Comparison of ENCODE assay signal across 1 cellular context in the genomic region with DNA sequence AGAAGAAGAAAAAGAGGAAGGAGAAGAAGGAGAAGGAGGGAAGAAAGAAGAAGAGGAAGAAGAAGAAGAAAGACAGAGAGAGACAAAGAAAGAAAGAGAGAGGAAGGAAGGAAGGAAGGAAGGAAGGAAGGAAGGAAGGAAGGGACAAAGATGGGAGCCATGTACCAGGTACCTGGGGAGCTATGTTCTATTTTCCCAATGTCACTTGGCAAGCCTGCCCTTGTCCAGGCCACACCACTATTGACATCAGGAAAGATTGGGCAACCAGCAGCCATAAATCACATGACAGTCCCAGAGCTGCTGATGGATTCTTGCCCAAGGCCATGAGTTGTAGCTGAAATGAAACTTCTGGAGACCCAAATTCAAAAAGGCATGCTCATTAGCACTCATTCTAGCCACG.
TF ChIP-seq lines count a peak whose summit lies in the region.

No MANE protein-coding gene starts in this region.

TF ChIP-seq in liver, 16 proteins besides CTCF, POLR2A, EP300 and RAD21 (continued from another document):
- TF ChIP-seq, protein P1, sequence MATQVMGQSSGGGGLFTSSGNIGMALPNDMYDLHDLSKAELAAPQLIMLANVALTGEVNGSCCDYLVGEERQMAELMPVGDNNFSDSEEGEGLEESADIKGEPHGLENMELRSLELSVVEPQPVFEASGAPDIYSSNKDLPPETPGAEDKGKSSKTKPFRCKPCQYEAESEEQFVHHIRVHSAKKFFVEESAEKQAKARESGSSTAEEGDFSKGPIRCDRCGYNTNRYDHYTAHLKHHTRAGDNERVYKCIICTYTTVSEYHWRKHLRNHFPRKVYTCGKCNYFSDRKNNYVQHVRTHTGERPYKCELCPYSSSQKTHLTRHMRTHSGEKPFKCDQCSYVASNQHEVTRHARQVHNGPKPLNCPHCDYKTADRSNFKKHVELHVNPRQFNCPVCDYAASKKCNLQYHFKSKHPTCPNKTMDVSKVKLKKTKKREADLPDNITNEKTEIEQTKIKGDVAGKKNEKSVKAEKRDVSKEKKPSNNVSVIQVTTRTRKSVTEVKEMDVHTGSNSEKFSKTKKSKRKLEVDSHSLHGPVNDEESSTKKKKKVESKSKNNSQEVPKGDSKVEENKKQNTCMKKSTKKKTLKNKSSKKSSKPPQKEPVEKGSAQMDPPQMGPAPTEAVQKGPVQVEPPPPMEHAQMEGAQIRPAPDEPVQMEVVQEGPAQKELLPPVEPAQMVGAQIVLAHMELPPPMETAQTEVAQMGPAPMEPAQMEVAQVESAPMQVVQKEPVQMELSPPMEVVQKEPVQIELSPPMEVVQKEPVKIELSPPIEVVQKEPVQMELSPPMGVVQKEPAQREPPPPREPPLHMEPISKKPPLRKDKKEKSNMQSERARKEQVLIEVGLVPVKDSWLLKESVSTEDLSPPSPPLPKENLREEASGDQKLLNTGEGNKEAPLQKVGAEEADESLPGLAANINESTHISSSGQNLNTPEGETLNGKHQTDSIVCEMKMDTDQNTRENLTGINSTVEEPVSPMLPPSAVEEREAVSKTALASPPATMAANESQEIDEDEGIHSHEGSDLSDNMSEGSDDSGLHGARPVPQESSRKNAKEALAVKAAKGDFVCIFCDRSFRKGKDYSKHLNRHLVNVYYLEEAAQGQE (IDR thresholded peaks at IDR 0.05) = no peak
- TF ChIP-seq FOXA1 (IDR thresholded peaks at IDR 0.05) (peak; percentile 43), HNF4A (conservative IDR thresholded peaks at IDR 0.05) (peak in 1 of 2 donors; percentile 56), RXRA (IDR thresholded peaks at IDR 0.05) (peak in 1 of 2 donors; percentile 45), SP1 (IDR thresholded peaks at IDR 0.05) (no peak), YY1 (IDR thresholded peaks at IDR 0.05) (peak; percentile 47), EGR1 (IDR thresholded peaks at IDR 0.05; ENCODE audit: low read depth in 2 of 2) (peak in 1 of 2 donors; percentile 70), FOXA2 (IDR thresholded peaks at IDR 0.05) (peak; percentile 59), JUND (IDR thresholded peaks at IDR 0.05) (no peak), TAF1 (conservative IDR thresholded peaks at IDR 0.05) (no peak), HNF4G (IDR thresholded peaks at IDR 0.05) (no peak)
- TF ChIP-seq, protein P2, sequence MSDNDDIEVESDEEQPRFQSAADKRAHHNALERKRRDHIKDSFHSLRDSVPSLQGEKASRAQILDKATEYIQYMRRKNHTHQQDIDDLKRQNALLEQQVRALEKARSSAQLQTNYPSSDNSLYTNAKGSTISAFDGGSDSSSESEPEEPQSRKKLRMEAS (IDR thresholded peaks at IDR 0.05) = peak; percentile 83
